11 cellular contexts compared by ENCODE assay signal in the genomic region with DNA sequence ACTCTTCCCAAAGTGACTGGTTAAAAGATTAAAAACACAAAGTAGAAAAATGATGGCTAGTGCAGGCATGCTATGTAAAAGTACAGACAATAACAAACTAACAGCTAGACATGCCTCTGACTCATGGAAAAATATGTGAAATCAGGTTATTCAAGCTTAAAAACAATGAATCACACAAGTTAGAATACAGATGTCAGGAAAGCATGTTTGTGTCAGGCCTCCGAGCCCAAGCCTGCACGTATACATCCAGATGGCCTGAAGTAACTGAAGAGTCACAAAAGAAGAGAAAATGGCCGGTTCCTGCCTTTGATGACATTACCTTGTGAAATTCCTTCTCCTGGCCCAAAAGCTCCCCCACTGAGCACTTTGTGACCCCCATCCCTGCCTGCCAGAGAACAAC.
DNase-seq lines count a peak whose midpoint lies in the region; ATAC-seq and TF ChIP-seq lines count a peak whose summit lies in the region.
"Had no signal": no experiment of that assay in that cellular context is flagged by ENCODE, and none has a peak within 500 bp of the region (broad histone marks: within the 10 kb centered on the region; RNA-seq: fewer than 3 reads in every experiment).

No MANE protein-coding gene starts in this region.

- H3K9me3 Mint-ChIP-seq in nephron = no peaks in the 10 kb centered on the region
- H3K9me3 Mint-ChIP-seq in activated naive CD8-positive, alpha-beta T cell treated with anti-CD3 and anti-CD28 coated beads for 36 hours = no peaks in the 10 kb centered on the region

- DNase-seq in Ammon's horn (ENCODE audit: low spot score) = peak; percentile 27
- DNase-seq in M059J (ENCODE audit: low read depth) = peak; percentile 94
- peak; percentile 93 for DNase-seq in epithelial cell of prostate (ENCODE audit: low read depth, low spot score)
- no peak for DNase-seq in medulla oblongata (ENCODE audit: extremely low spot score)
- no peak for DNase-seq in activated naive CD8-positive, alpha-beta T cell treated with anti-CD3 and anti-CD28 coated beads for 36 hours
- DNase-seq: activated effector memory CD4-positive, alpha-beta T cell treated with anti-CD3 and anti-CD28 coated beads, Interleukin-2, amount 50 U/mL, for 16 hours; NCI-H1417 treated with DMSO at 0.1 percent for 48 hours; stimulated activated naive CD8-positive, alpha-beta T cell treated with anti-CD3 and anti-CD28 coated beads, Interleukin-15, amount 100 ng/mL, for 72 hours had no signal

- no peaks in the 10 kb centered on the region for H3K4me1 Mint-ChIP-seq in nephron
- no peaks in the 10 kb centered on the region for H3K4me1 Mint-ChIP-seq in activated naive CD8-positive, alpha-beta T cell treated with anti-CD3 and anti-CD28 coated beads for 36 hours
- H3K4me1 Mint-ChIP-seq: stimulated activated naive CD8-positive, alpha-beta T cell treated with anti-CD3 and anti-CD28 coated beads, Interleukin-15, amount 100 ng/mL, for 72 hours had no signal

- no peak for ATAC-seq in HG02642 (IDR thresholded peaks at IDR 0.05; ENCODE audit: poor library complexity, unreplicated experiment)
- ATAC-seq in GM21723 (IDR thresholded peaks at IDR 0.05; ENCODE audit: unreplicated experiment) = no peak
- ATAC-seq: stimulated activated naive CD8-positive, alpha-beta T cell treated with anti-CD3 and anti-CD28 coated beads, Interleukin-15, amount 100 ng/mL, for 72 hours had no signal

- TF ChIP-seq CTCF in nephron (IDR thresholded peaks at IDR 0.05; ENCODE audit: unreplicated experiment in 3 of 3) = no peak

- peak overlapping the region; percentile 98 for H3K27ac ChIP-seq in epithelial cell of prostate

- no peak overlapping the region for H3K4me3 Mint-ChIP-seq in nephron
- no peak overlapping the region for H3K4me3 Mint-ChIP-seq in activated naive CD8-positive, alpha-beta T cell treated with anti-CD3 and anti-CD28 coated beads for 36 hours
- H3K4me3 Mint-ChIP-seq: stimulated activated naive CD8-positive, alpha-beta T cell treated with anti-CD3 and anti-CD28 coated beads, Interleukin-15, amount 100 ng/mL, for 72 hours had no signal

- peak overlapping the region; percentile 2 to 84 (median 60) for H3K27ac Mint-ChIP-seq in nephron
- no peak overlapping the region for H3K27ac Mint-ChIP-seq in activated naive CD8-positive, alpha-beta T cell treated with anti-CD3 and anti-CD28 coated beads for 36 hours
- H3K27ac Mint-ChIP-seq: stimulated activated naive CD8-positive, alpha-beta T cell treated with anti-CD3 and anti-CD28 coated beads, Interleukin-15, amount 100 ng/mL, for 72 hours had no signal

- H3K27me3 Mint-ChIP-seq in nephron (ENCODE audit: low read depth) = no peaks in the 10 kb centered on the region
- no peaks in the 10 kb centered on the region for H3K27me3 Mint-ChIP-seq in activated naive CD8-positive, alpha-beta T cell treated with anti-CD3 and anti-CD28 coated beads for 36 hours
- H3K27me3 Mint-ChIP-seq: stimulated activated naive CD8-positive, alpha-beta T cell treated with anti-CD3 and anti-CD28 coated beads, Interleukin-15, amount 100 ng/mL, for 72 hours had no signal

- no peaks in the 10 kb centered on the region for H3K36me3 Mint-ChIP-seq in nephron (ENCODE audit: low read depth)
- H3K36me3 Mint-ChIP-seq in activated naive CD8-positive, alpha-beta T cell treated with anti-CD3 and anti-CD28 coated beads for 36 hours = no peaks in the 10 kb centered on the region

Comparison
In these comparisons a context has a peak if more than half of its experiments do, and no peak if none do; other contexts are left out.
1. DNase-seq: peak in Ammon's horn (single experiment), M059J (single experiment) and epithelial cell of prostate (single experiment); none in medulla oblongata (single experiment) and activated naive CD8-positive, alpha-beta T cell treated with anti-CD3 and anti-CD28 coated beads for 36 hours (single experiment).